In genomic region chrX:147228153-147228552, GRCh38 we compare ENCODE assay signal across 21 cellular contexts.
"Had no signal": no experiment of that assay in that cellular context is flagged by ENCODE, and none has a peak within 500 bp of the region (broad histone marks: within the 10 kb centered on the region; RNA-seq: fewer than 3 reads in every experiment).

No MANE protein-coding gene starts in this region.

- H2AFZ ChIP-seq: neural progenitor cell had no signal

- H3K27me3 ChIP-seq: gastrocnemius medialis, neural progenitor cell, right atrium auricular region, stomach, thyroid gland had no signal

- DNase-seq: dorsolateral prefrontal cortex; effector CD4-positive, alpha-beta T cell; foreskin fibroblast; gastrocnemius medialis; head of caudate nucleus; mesendoderm; midbrain; naive thymus-derived CD4-positive, alpha-beta T cell; stimulated activated CD4-positive, alpha-beta T cell treated with anti-CD3 and anti-CD28 coated beads, Interleukin-2, amount 100 ng/mL, for 24 hours; stimulated activated CD4-positive, alpha-beta T cell treated with anti-CD3 and anti-CD28 coated beads, Interleukin-4, amount 100 ng/mL, for 24 hours; stimulated activated naive CD4-positive, alpha-beta T cell treated with Interleukin-2 at 50 U/mL for 16 hours; stomach; thyroid gland; trophoblast cell had no signal

- ATAC-seq: esophagus mucosa; gastrocnemius medialis; left lobe of liver; naive thymus-derived CD4-positive, alpha-beta T cell; sciatic nerve; stimulated activated effector memory CD8-positive, alpha-beta T cell treated with anti-CD3 and anti-CD28 coated beads, Interleukin-12 subunit alpha, Interleukin-12 subunit beta, amount 100 ng/mL, for 72 hours had no signal

- H3K4me1 ChIP-seq: gastrocnemius medialis, neural progenitor cell, prostate gland, right atrium auricular region, stomach, thyroid gland had no signal

- H3K9ac ChIP-seq: neural progenitor cell had no signal

- H3K9me3 ChIP-seq: gastrocnemius medialis, prostate gland, right atrium auricular region, stomach, thyroid gland had no signal

- H3K4me3 ChIP-seq: dorsolateral prefrontal cortex, gastrocnemius medialis, neural progenitor cell, prostate gland, right atrium auricular region, stomach, thyroid gland had no signal

- H3K36me3 ChIP-seq: gastrocnemius medialis, neural progenitor cell, prostate gland, right atrium auricular region, stomach, thyroid gland had no signal

- H3K27ac ChIP-seq: dorsolateral prefrontal cortex, gastrocnemius medialis, neural progenitor cell, prostate gland, right atrium auricular region, stomach, thyroid gland had no signal

- H3K4me2 ChIP-seq: neural progenitor cell had no signal
